ENCODE assay signal across 1 cellular context in the genomic region with DNA sequence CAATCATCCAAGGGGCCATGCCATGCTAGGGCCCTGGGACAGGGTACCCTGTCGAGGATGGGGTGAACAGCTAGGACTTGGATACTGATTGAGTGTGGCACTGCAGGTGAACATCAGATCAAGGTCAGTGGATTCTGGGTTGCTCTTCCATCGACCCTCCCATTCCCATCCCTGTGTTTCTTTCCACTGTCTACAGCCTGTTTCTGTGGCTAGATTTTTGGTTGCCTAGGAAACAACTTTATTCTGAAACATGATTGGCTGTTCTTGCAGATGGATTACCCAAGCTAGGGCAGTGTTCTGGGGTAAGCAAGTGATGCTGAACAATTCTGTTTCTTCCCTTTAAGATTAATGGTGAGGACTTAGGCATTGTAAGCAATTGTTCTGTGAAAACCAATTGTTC.
TF ChIP-seq lines count a peak whose summit lies in the region.

No MANE protein-coding gene starts in this region.

TF ChIP-seq in GM23338, 12 proteins besides CTCF, POLR2A, EP300 and RAD21 (continued from another document):
- TF ChIP-seq, protein P1, sequence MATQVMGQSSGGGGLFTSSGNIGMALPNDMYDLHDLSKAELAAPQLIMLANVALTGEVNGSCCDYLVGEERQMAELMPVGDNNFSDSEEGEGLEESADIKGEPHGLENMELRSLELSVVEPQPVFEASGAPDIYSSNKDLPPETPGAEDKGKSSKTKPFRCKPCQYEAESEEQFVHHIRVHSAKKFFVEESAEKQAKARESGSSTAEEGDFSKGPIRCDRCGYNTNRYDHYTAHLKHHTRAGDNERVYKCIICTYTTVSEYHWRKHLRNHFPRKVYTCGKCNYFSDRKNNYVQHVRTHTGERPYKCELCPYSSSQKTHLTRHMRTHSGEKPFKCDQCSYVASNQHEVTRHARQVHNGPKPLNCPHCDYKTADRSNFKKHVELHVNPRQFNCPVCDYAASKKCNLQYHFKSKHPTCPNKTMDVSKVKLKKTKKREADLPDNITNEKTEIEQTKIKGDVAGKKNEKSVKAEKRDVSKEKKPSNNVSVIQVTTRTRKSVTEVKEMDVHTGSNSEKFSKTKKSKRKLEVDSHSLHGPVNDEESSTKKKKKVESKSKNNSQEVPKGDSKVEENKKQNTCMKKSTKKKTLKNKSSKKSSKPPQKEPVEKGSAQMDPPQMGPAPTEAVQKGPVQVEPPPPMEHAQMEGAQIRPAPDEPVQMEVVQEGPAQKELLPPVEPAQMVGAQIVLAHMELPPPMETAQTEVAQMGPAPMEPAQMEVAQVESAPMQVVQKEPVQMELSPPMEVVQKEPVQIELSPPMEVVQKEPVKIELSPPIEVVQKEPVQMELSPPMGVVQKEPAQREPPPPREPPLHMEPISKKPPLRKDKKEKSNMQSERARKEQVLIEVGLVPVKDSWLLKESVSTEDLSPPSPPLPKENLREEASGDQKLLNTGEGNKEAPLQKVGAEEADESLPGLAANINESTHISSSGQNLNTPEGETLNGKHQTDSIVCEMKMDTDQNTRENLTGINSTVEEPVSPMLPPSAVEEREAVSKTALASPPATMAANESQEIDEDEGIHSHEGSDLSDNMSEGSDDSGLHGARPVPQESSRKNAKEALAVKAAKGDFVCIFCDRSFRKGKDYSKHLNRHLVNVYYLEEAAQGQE (IDR thresholded peaks at IDR 0.05; ENCODE audit: unreplicated experiment): no peak
- TF ChIP-seq ZNF331 (CRISPR knock-in tag; IDR thresholded peaks at IDR 0.05; ENCODE audit: low read depth) (no peak), ZNF114 (CRISPR knock-in tag; IDR thresholded peaks at IDR 0.05) (no peak)
